16 cellular contexts compared by ENCODE assay signal in genomic region chr7:125876436-125876835, GRCh38.
DNase-seq lines count a peak whose midpoint lies in the region; ATAC-seq, FAIRE-seq and TF ChIP-seq lines count a peak whose summit lies in the region.
"Had no signal": no experiment of that assay in that cellular context is flagged by ENCODE, and none has a peak within 500 bp of the region (broad histone marks: within the 10 kb centered on the region; RNA-seq: fewer than 3 reads in every experiment).

No MANE protein-coding gene starts in this region.

- no peaks in the 10 kb centered on the region for H3K4me1 Mint-ChIP-seq in activated CD4-positive, alpha-beta T cell treated with anti-CD3 and anti-CD28 coated beads, Interleukin-2, amount 10 ng/mL, durations not matched to agents 24 days and 14 days
- H3K4me1 Mint-ChIP-seq: B cell had no signal

- no peak overlapping the region for H3K4me3 Mint-ChIP-seq in activated CD4-positive, alpha-beta T cell treated with anti-CD3 and anti-CD28 coated beads, Interleukin-2, amount 10 ng/mL, durations not matched to agents 24 days and 14 days
- H3K4me3 Mint-ChIP-seq: B cell; CD8-positive, alpha-beta T cell; H9 had no signal

- H3K27me3 Mint-ChIP-seq in activated CD4-positive, alpha-beta T cell treated with anti-CD3 and anti-CD28 coated beads, Interleukin-2, amount 10 ng/mL, durations not matched to agents 24 days and 14 days, result no peaks in the 10 kb centered on the region
- H3K27me3 Mint-ChIP-seq: B cell had no signal

- H4K20me1 ChIP-seq in smooth muscle cell (ENCODE audit: low read depth), result no peaks in the 10 kb centered on the region
- H4K20me1 ChIP-seq: BLaER1 treated with 17β-estradiol and CSF1 and Interleukin-3, amounts not matched to agents 10 nM and 100 nM had no signal

- no peaks in the 10 kb centered on the region for H3K9me3 Mint-ChIP-seq in activated CD4-positive, alpha-beta T cell treated with anti-CD3 and anti-CD28 coated beads, Interleukin-2, amount 10 ng/mL, durations not matched to agents 24 days and 14 days

- peaks cover 9% of the 10 kb centered on the region for H3K9me3 ChIP-seq in smooth muscle cell (replicated peaks; ENCODE audit: low read depth)
- H3K9me3 ChIP-seq: BLaER1 treated with 17β-estradiol and CSF1 and Interleukin-3, amounts not matched to agents 10 nM and 100 nM had no signal

- H3K27me3 ChIP-seq in smooth muscle cell (ENCODE audit: low read depth), result no peaks in the 10 kb centered on the region
- H3K27me3 ChIP-seq: BLaER1 treated with 17β-estradiol and CSF1 and Interleukin-3, amounts not matched to agents 10 nM and 100 nM had no signal

- peaks cover 6% of the 10 kb centered on the region for H3F3A ChIP-seq in smooth muscle cell (ENCODE audit: low read depth)

- H3K4me2 ChIP-seq in smooth muscle cell, result no peak overlapping the region
- H3K4me2 ChIP-seq: BLaER1 treated with 17β-estradiol and CSF1 and Interleukin-3, amounts not matched to agents 10 nM and 100 nM had no signal

- DNase-seq in ELR (ENCODE audit: low read depth), result peak; percentile 8
- DNase-seq in RCC 7860 (ENCODE audit: low spot score), result peak; percentile 51
- peak; percentile 50 for DNase-seq in choroid plexus epithelial cell (ENCODE audit: low read depth)
- DNase-seq in smooth muscle cell (lab: John Stamatoyannopoulos, UW; ENCODE audit: unreplicated experiment), result no peak
- no peak for DNase-seq in activated CD4-positive, alpha-beta T cell treated with anti-CD3 and anti-CD28 coated beads, Interleukin-2, amount 10 ng/mL, durations not matched to agents 24 days and 14 days
- no peak for DNase-seq in ecto neural progenitor cell (ENCODE audit: low spot score)
- DNase-seq in left colon, result no peak
- DNase-seq: 8988T; Calu3; CD8-positive, alpha-beta T cell; DMS79 treated with DMSO at 0.1 percent for 48 hours; H9 had no signal

- peak overlapping the region; percentile 76 for H3K27ac ChIP-seq in smooth muscle cell (ENCODE audit: low read depth)
- H3K27ac ChIP-seq: BLaER1 treated with 17β-estradiol and CSF1 and Interleukin-3, amounts not matched to agents 10 nM and 100 nM had no signal

- no peaks in the 10 kb centered on the region for H3K4me1 ChIP-seq in smooth muscle cell (ENCODE audit: low read depth)
- H3K4me1 ChIP-seq: BLaER1 treated with 17β-estradiol and CSF1 and Interleukin-3, amounts not matched to agents 10 nM and 100 nM had no signal

- H3K36me3 ChIP-seq in smooth muscle cell (ENCODE audit: low read depth), result no peaks in the 10 kb centered on the region
- H3K36me3 ChIP-seq: BLaER1 treated with 17β-estradiol and CSF1 and Interleukin-3, amounts not matched to agents 10 nM and 100 nM had no signal

- no peaks in the 10 kb centered on the region for H3K36me3 Mint-ChIP-seq in activated CD4-positive, alpha-beta T cell treated with anti-CD3 and anti-CD28 coated beads, Interleukin-2, amount 10 ng/mL, durations not matched to agents 24 days and 14 days (ENCODE audit: low read depth)
- H3K36me3 Mint-ChIP-seq: CD8-positive, alpha-beta T cell had no signal

- no peak for ATAC-seq in left colon
- ATAC-seq: CD8-positive, alpha-beta T cell; GM12878 had no signal

- H3K27ac Mint-ChIP-seq in activated CD4-positive, alpha-beta T cell treated with anti-CD3 and anti-CD28 coated beads, Interleukin-2, amount 10 ng/mL, durations not matched to agents 24 days and 14 days, result no peak overlapping the region
- H3K27ac Mint-ChIP-seq: B cell; CD8-positive, alpha-beta T cell; H9 had no signal

- H3K79me2 ChIP-seq in smooth muscle cell (ENCODE audit: low read depth), result no peaks in the 10 kb centered on the region

- no peak overlapping the region for H2AFZ ChIP-seq in smooth muscle cell (ENCODE audit: low read depth)

- TF ChIP-seq CTCF in choroid plexus epithelial cell (conservative IDR thresholded peaks at IDR 0.05; ENCODE audit: low read depth, low read length) (no peak), smooth muscle cell (IDR thresholded peaks at IDR 0.05; ENCODE audit: borderline replicate concordance, insufficient read depth, poor library complexity, severe bottlenecking) (no peak)

- peak; percentile 89 for FAIRE-seq in RCC 7860 (lab: Jason Lieb, UNC)
- FAIRE-seq: GM12878, H1 had no signal

- no peak overlapping the region for H3K4me3 ChIP-seq in choroid plexus epithelial cell (ENCODE audit: low read depth, low read length)
- no peak overlapping the region for H3K4me3 ChIP-seq in smooth muscle cell
- H3K4me3 ChIP-seq: BLaER1 treated with 17β-estradiol and CSF1 and Interleukin-3, amounts not matched to agents 10 nM and 100 nM; GM12878 had no signal

- intact Hi-C loops in activated CD4-positive, alpha-beta T cell treated with anti-CD3 and anti-CD28 coated beads, Interleukin-2, amount 10 ng/mL, durations not matched to agents 24 days and 14 days (cut with micrococcal nuclease), result no loop called here
- intact Hi-C loops in left colon (cut with DNase I, micrococcal nuclease), result no loop called here

- no peak overlapping the region for H3K9ac ChIP-seq in smooth muscle cell (ENCODE audit: low read depth)
- H3K9ac ChIP-seq: BLaER1 treated with 17β-estradiol and CSF1 and Interleukin-3, amounts not matched to agents 10 nM and 100 nM had no signal

Comparison
In these comparisons a context has a peak if more than half of its experiments do, and no peak if none do; other contexts are left out.
1. DNase-seq: peak in ELR (single experiment), RCC 7860 (single experiment) and choroid plexus epithelial cell (single experiment); none in smooth muscle cell (single experiment), activated CD4-positive, alpha-beta T cell treated with anti-CD3 and anti-CD28 coated beads, Interleukin-2, amount 10 ng/mL, durations not matched to agents 24 days and 14 days (single experiment), ecto neural progenitor cell (single experiment) and left colon (0 of 2).